ENCODE assay signal across 9 cellular contexts in the genomic region with DNA sequence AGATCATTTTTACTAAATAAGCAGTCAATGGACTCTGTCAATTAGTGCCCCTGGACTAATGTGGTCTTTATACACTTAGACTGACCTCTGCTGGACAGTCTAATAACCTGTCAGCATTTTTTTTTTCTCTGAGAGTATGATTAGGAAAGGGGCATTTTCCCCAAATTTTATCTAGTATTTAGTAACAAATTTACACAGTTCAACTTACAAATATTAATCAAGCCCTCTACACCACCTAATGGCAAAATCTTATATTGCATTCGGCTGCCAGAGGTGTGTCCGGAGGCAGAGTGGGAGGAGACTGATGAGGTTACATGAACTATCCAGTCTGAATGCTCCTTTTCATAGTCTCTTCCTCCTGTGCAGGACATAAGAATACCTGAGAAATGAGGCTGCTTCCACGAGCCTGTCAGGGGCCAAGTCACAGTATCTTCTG. TPM values are rescaled to one million over a fixed set of nuclear protein-coding genes. Genes with fewer than 3 reads are reported as not detected.
DNase-seq lines count a peak whose midpoint lies in the region; ATAC-seq, FAIRE-seq and TF ChIP-seq lines count a peak whose summit lies in the region.
"Had no signal": no experiment of that assay in that cellular context is flagged by ENCODE, and none has a peak within 500 bp of the region (broad histone marks: within the 10 kb centered on the region; RNA-seq: fewer than 3 reads in every experiment).

No MANE protein-coding gene starts in this region.

- H3K4me3 Mint-ChIP-seq in activated CD4-positive, alpha-beta T cell treated with anti-CD3 and anti-CD28 coated beads for 36 hours: no peak overlapping the region
- H3K4me3 Mint-ChIP-seq: stimulated activated naive CD8-positive, alpha-beta T cell treated with anti-CD3 and anti-CD28 coated beads, Interleukin-15, Interleukin-2, amounts not matched to agents 100 ng/mL and 50 ng/mL, for 24 hours had no signal

- no peaks in the 10 kb centered on the region for H3K9me3 ChIP-seq in mucosa of descending colon
- no peaks in the 10 kb centered on the region for H3K9me3 ChIP-seq in suprapubic skin

- H3K27me3 ChIP-seq in suprapubic skin: no peaks in the 10 kb centered on the region

- ATAC-seq in HG03064 (IDR thresholded peaks at IDR 0.05; ENCODE audit: low read depth, unreplicated experiment) (peak; percentile 53), mucosa of descending colon (peak; percentile 97)
- peak; percentile 87 for ATAC-seq in activated CD4-positive, alpha-beta T cell treated with anti-CD3 and anti-CD28 coated beads for 36 hours

- no peaks in the 10 kb centered on the region for H3K36me3 ChIP-seq in mucosa of descending colon (ENCODE audit: low read depth)
- peaks cover 21% of the 10 kb centered on the region for H3K36me3 ChIP-seq in suprapubic skin

- peaks cover 10% of the 10 kb centered on the region for H3K36me3 Mint-ChIP-seq in activated CD4-positive, alpha-beta T cell treated with anti-CD3 and anti-CD28 coated beads for 36 hours (ENCODE audit: low read depth)

- peak; percentile 81 for FAIRE-seq in GM12892 (lab: Jason Lieb, UNC)

- no peaks in the 10 kb centered on the region for H3K4me1 ChIP-seq in mucosa of descending colon (ENCODE audit: low read depth)
- no peaks in the 10 kb centered on the region for H3K4me1 ChIP-seq in suprapubic skin

- POLR2A ChIA-PET in AG04449 (lab: Yijun Ruan, JAX): no interaction called here
- POLR2A ChIA-PET in activated CD4-positive, alpha-beta T cell treated with anti-CD3 and anti-CD28 coated beads for 36 hours (lab: Charles Lee): no interaction called here

- DNase-seq in AG04449 (ENCODE audit: low read depth, low spot score): peak; percentile 41
- DNase-seq in GM12892 (ENCODE audit: insufficient read length): no peak
- peak; percentile 8 for DNase-seq in NCI-H510A (lab: John Stamatoyannopoulos, UW)
- peak; percentile 75 for DNase-seq in activated CD4-positive, alpha-beta T cell treated with anti-CD3 and anti-CD28 coated beads for 36 hours
- DNase-seq in effector CD4-positive, alpha-beta T cell: peak; percentile 42
- peak in 2 of 3 donors; percentile 35 to 86 for DNase-seq in mucosa of descending colon
- no peak for DNase-seq in suprapubic skin (ENCODE audit: low spot score in 2 of 2)

- H3K27ac Mint-ChIP-seq in activated CD4-positive, alpha-beta T cell treated with anti-CD3 and anti-CD28 coated beads for 36 hours: no peak overlapping the region

- no peaks in the 10 kb centered on the region for H3K9me3 Mint-ChIP-seq in activated CD4-positive, alpha-beta T cell treated with anti-CD3 and anti-CD28 coated beads for 36 hours (ENCODE audit: low read depth)
- H3K9me3 Mint-ChIP-seq: stimulated activated naive CD8-positive, alpha-beta T cell treated with anti-CD3 and anti-CD28 coated beads, Interleukin-15, Interleukin-2, amounts not matched to agents 100 ng/mL and 50 ng/mL, for 24 hours had no signal

- TF ChIP-seq EP300 in suprapubic skin (IDR thresholded peaks at IDR 0.05): no peak

- H3K4me1 Mint-ChIP-seq in activated CD4-positive, alpha-beta T cell treated with anti-CD3 and anti-CD28 coated beads for 36 hours: peaks cover 10% of the 10 kb centered on the region

- intact Hi-C loops in activated CD4-positive, alpha-beta T cell treated with anti-CD3 and anti-CD28 coated beads for 36 hours (cut with DNase I, micrococcal nuclease): loop anchor here (1.0 to 10.0 kb wide), 9 partner anchors 130 to 453 kb away; partner anchors contain the start of genes EAF1 (in 2 of the 2), METTL6 (in 2 of the 2) and CAPN7 (in 1 of the 2)
- intact Hi-C loops in mucosa of descending colon (cut with DNase I, micrococcal nuclease): no loop called here

- H3K27me3 Mint-ChIP-seq in activated CD4-positive, alpha-beta T cell treated with anti-CD3 and anti-CD28 coated beads for 36 hours: no peaks in the 10 kb centered on the region
- H3K27me3 Mint-ChIP-seq: stimulated activated naive CD8-positive, alpha-beta T cell treated with anti-CD3 and anti-CD28 coated beads, Interleukin-15, Interleukin-2, amounts not matched to agents 100 ng/mL and 50 ng/mL, for 24 hours had no signal

- no peak for TF ChIP-seq POLR2A in GM12892 (IDR thresholded peaks at IDR 0.05; ENCODE audit: low read depth, low read length)
- TF ChIP-seq POLR2A in suprapubic skin (IDR thresholded peaks at IDR 0.05): no peak

- H3K27ac ChIP-seq in suprapubic skin: no peak overlapping the region

- WGBS in suprapubic skin: 6% methylated on average over 3 of the region's 3 CpGs

- TF ChIP-seq CTCF in AG04449 (IDR thresholded peaks at IDR 0.05; ENCODE audit: insufficient read depth, low read length, missing control alignments) (peak; percentile 39), mucosa of descending colon (IDR thresholded peaks at IDR 0.05) (peak; percentile 21), suprapubic skin (IDR thresholded peaks at IDR 0.05) (peak; percentile 47 to 57)

- H3K4me3 ChIP-seq in AG04449 (ENCODE audit: low read depth, low read length) (no peak overlapping the region), mucosa of descending colon (no peak overlapping the region), suprapubic skin (no peak overlapping the region)

- CTCF ChIA-PET in AG04449 (lab: Yijun Ruan, JAX): interaction anchor here (0.7 to 6.3 kb wide), 21 partner anchors 9 to 449 kb away, joined by 3 to 93 read pairs (median 5); partner anchors contain the start of genes BTD, CAPN7, HACL1 and METTL6
- CTCF ChIA-PET in activated CD4-positive, alpha-beta T cell treated with anti-CD3 and anti-CD28 coated beads for 36 hours (lab: Charles Lee): interaction anchor here (0.6 to 2.1 kb wide), 7 partner anchors 16 to 553 kb away, joined by 3 to 12 read pairs (median 5); no protein-coding TSS in a partner anchor

RNA-seq across cellular contexts. Expression of gene COLQ, which starts 36.0 kb away (rescaled TPM):
- 0.57 TPM for polyA plus RNA-seq in GM12892 (2012; ENCODE audit: missing spikeins)
- 1 to 10 TPM; 1.1 to 1.3 TPM for total RNA-seq in activated CD4-positive, alpha-beta T cell treated with anti-CD3 and anti-CD28 coated beads for 36 hours
- total RNA-seq in mucosa of descending colon (1 to 10 TPM; 1.1 to 3.0 (median 1.5) TPM), suprapubic skin (1 to 10 TPM in 2 of 4 donors, under 1 TPM in 2; 0.23 to 3.8 (median 1.1) TPM)

RNA-seq across cellular contexts. Expression of gene HACL1, which starts 43.8 kb away (rescaled TPM):
- polyA plus RNA-seq in GM12892 (2012; ENCODE audit: missing spikeins): 15.6 TPM
- total RNA-seq in activated CD4-positive, alpha-beta T cell treated with anti-CD3 and anti-CD28 coated beads for 36 hours: 10 to 100 TPM; 22.3 to 23.2 TPM
- total RNA-seq in mucosa of descending colon (10 to 100 TPM; 15.0 to 24.2 (median 19.4) TPM), suprapubic skin (10 to 100 TPM; 13.1 to 33.0 (median 19.5) TPM)

RNA-seq across cellular contexts. Expression of gene BTD, which starts 44.0 kb away (rescaled TPM):
- polyA plus RNA-seq in GM12892 (2012; ENCODE audit: missing spikeins): 2.7 TPM
- total RNA-seq in activated CD4-positive, alpha-beta T cell treated with anti-CD3 and anti-CD28 coated beads for 36 hours: 1 to 10 TPM; 3.8 to 4.4 TPM
- total RNA-seq in mucosa of descending colon (10 to 100 TPM; 22.6 to 32.5 (median 26.6) TPM), suprapubic skin (10 to 100 TPM; 16.9 to 25.9 (median 19.1) TPM)

Comparison
In these comparisons a context has a peak if more than half of its experiments do, and no peak if none do; other contexts are left out.
1. DNase-seq: peak in AG04449 (single experiment), NCI-H510A (single experiment), activated CD4-positive, alpha-beta T cell treated with anti-CD3 and anti-CD28 coated beads for 36 hours (single experiment), effector CD4-positive, alpha-beta T cell (single experiment) and mucosa of descending colon (2 of 3); none in GM12892 (single experiment) and suprapubic skin (0 of 2).
2. intact Hi-C loops: an anchor here in activated CD4-positive, alpha-beta T cell treated with anti-CD3 and anti-CD28 coated beads for 36 hours (1.0 to 10.0 kb wide); none called in mucosa of descending colon.
3. Peak in every context shown above with its lines, with median percentiles within 50 percentile points of each other: CTCF ChIP-seq and ATAC-seq.